ENCODE assay signal across 11 cellular contexts in the genomic region with DNA sequence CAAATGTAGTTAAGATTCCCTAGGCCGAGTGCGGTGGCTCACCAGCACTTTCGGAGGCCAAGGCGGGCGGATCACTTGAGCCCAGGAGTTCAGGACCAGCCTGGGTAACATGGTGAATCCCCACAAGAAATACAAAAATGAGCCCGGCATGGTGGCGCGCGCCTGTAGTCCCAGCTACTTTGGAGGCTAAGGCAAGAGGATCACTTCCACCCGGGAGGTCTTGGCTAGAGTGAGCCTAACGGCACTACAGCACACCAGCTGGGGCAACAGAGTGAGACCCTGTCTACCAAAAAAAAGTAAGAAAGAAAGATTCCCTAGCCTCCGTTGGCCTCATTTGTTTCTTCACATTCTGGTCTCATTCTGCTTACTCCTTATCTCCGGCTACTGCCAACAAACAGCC. TPM values are rescaled to one million over a fixed set of nuclear protein-coding genes. Genes with fewer than 3 reads are reported as not detected.
DNase-seq lines count a peak whose midpoint lies in the region; ATAC-seq and TF ChIP-seq lines count a peak whose summit lies in the region.
"Had no signal": no experiment of that assay in that cellular context is flagged by ENCODE, and none has a peak within 500 bp of the region (broad histone marks: within the 10 kb centered on the region; RNA-seq: fewer than 3 reads in every experiment).

No MANE protein-coding gene starts in this region.

- H3K9me3 ChIP-seq in T-helper 17 cell (ENCODE audit: control insufficient read depth, low read length, poor library complexity, severe bottlenecking) = no peaks in the 10 kb centered on the region
- H3K9me3 ChIP-seq in skeletal muscle tissue (ENCODE audit: control insufficient read depth in 3 of 3, low read length in 3 of 3) = no peaks in the 10 kb centered on the region
- H3K9me3 ChIP-seq: testis had no signal

- no peak overlapping the region for H3K9ac ChIP-seq in skeletal muscle tissue (ENCODE audit: low read depth in 1 of 3, low read length in 3 of 3)

- peak overlapping the region; percentile 94 for H3K4me3 Mint-ChIP-seq in activated T-cell treated with anti-CD3 and anti-CD28 coated beads, Interleukin-2, amount 50 U/mL, for 4 hours
- peak overlapping the region; percentile 5 for H3K4me3 Mint-ChIP-seq in T-helper 17 cell

- no peak for TF ChIP-seq CTCF in fibroblast of the aortic adventitia (IDR thresholded peaks at IDR 0.05; ENCODE audit: insufficient read depth, low read length)

- peaks cover 57% of the 10 kb centered on the region for H3K4me1 Mint-ChIP-seq in activated T-cell treated with anti-CD3 and anti-CD28 coated beads, Interleukin-2, amount 50 U/mL, for 4 hours (ENCODE audit: low read depth)
- H3K4me1 Mint-ChIP-seq in T-helper 17 cell = peaks cover 33% of the 10 kb centered on the region

- H3K4me3 ChIP-seq in fibroblast of the aortic adventitia (ENCODE audit: low read depth, low read length) = peak overlapping the region; percentile 95
- peak overlapping the region; percentile 30 to 99 (median 98) for H3K4me3 ChIP-seq in skeletal muscle tissue (ENCODE audit: low read length in 3 of 3)

- H3K27me3 ChIP-seq in skeletal muscle tissue (ENCODE audit: control insufficient read depth in 3 of 3, insufficient read depth in 3 of 3, low read length in 3 of 3) = no peaks in the 10 kb centered on the region
- H3K27me3 ChIP-seq: testis had no signal

- no peak for DNase-seq in activated T-cell treated with anti-CD3 and anti-CD28 coated beads, Interleukin-2, amount 50 U/mL, for 4 hours
- DNase-seq in activated T-cell treated with anti-CD3 and anti-CD28 coated beads for 4 hours = no peak
- no peak for DNase-seq in T-helper 17 cell
- no peak for DNase-seq in fibroblast of the aortic adventitia (ENCODE audit: low read depth)
- no peak for DNase-seq in stimulated activated CD4-positive, alpha-beta T cell treated with anti-CD3 and anti-CD28 coated beads, Interleukin-2, amount 100 ng/mL, for 24 hours
- no peak for DNase-seq in activated CD4-positive, alpha-beta T cell treated with anti-CD3 and anti-CD28 coated beads for 1 hour
- DNase-seq: activated CD8-positive, alpha-beta memory T cell treated with anti-CD3 and anti-CD28 coated beads, Interleukin-2, amount 50 U/mL, for 48 hours; NCI-H345; testis had no signal

- peaks cover 27% of the 10 kb centered on the region for H3K36me3 Mint-ChIP-seq in activated T-cell treated with anti-CD3 and anti-CD28 coated beads, Interleukin-2, amount 50 U/mL, for 4 hours (ENCODE audit: insufficient read depth)
- peaks cover 8% of the 10 kb centered on the region for H3K36me3 Mint-ChIP-seq in T-helper 17 cell (ENCODE audit: low read depth)

- no peak for ATAC-seq in activated T-cell treated with anti-CD3 and anti-CD28 coated beads, Interleukin-2, amount 50 U/mL, for 4 hours
- no peak for ATAC-seq in T-helper 17 cell
- ATAC-seq in GM21390 (IDR thresholded peaks at IDR 0.05; ENCODE audit: unreplicated experiment) = no peak

- H3K36me3 ChIP-seq in skeletal muscle tissue (ENCODE audit: control insufficient read depth in 3 of 3, insufficient read depth in 3 of 3, low read length in 3 of 3) = peaks cover 10 to 17% (median 13%) of the 10 kb centered on the region in 3 donors

- peaks cover 14 to 23% (median 15%) of the 10 kb centered on the region in 3 donors for H3K4me1 ChIP-seq in skeletal muscle tissue (ENCODE audit: control insufficient read depth in 3 of 3, insufficient read depth in 3 of 3, low read length in 3 of 3)

- H3K27ac ChIP-seq in skeletal muscle tissue (ENCODE audit: low read depth, low read length) = no peak overlapping the region

- H3K27ac Mint-ChIP-seq in T-helper 17 cell = peak overlapping the region; percentile 99

- H3K27me3 Mint-ChIP-seq in activated T-cell treated with anti-CD3 and anti-CD28 coated beads, Interleukin-2, amount 50 U/mL, for 4 hours (ENCODE audit: low read depth) = no peaks in the 10 kb centered on the region
- no peaks in the 10 kb centered on the region for H3K27me3 Mint-ChIP-seq in T-helper 17 cell

- H3K9me3 Mint-ChIP-seq in activated T-cell treated with anti-CD3 and anti-CD28 coated beads, Interleukin-2, amount 50 U/mL, for 4 hours = no peaks in the 10 kb centered on the region

RNA-seq across cellular contexts. Expression of gene ESF1, which starts 1.2 kb away (rescaled TPM):
- total RNA-seq in activated T-cell treated with anti-CD3 and anti-CD28 coated beads, Interleukin-2, amount 50 U/mL, for 4 hours = 10 to 100 TPM; 33.0 to 35.0 (median 33.2) TPM
- total RNA-seq in T-helper 17 cell (1 to 10 TPM; 8.3 to 9.6 TPM), fibroblast of the aortic adventitia (ENCODE audit: low replicate concordance) (15.6 and 55.8 TPM in 2 replicates), skeletal muscle tissue (5.7 TPM)

RNA-seq across cellular contexts. Expression of gene NDUFAF5, which starts 1.3 kb away (rescaled TPM):
- 10 to 100 TPM; 25.5 to 28.6 (median 26.4) TPM for total RNA-seq in activated T-cell treated with anti-CD3 and anti-CD28 coated beads, Interleukin-2, amount 50 U/mL, for 4 hours
- total RNA-seq in T-helper 17 cell (10 to 100 TPM; 30.9 to 55.4 TPM), fibroblast of the aortic adventitia (ENCODE audit: low replicate concordance) (13.9 and 15.8 TPM in 2 replicates), skeletal muscle tissue (16.7 TPM)
